29 cellular contexts compared by ENCODE assay signal in the genomic region with DNA sequence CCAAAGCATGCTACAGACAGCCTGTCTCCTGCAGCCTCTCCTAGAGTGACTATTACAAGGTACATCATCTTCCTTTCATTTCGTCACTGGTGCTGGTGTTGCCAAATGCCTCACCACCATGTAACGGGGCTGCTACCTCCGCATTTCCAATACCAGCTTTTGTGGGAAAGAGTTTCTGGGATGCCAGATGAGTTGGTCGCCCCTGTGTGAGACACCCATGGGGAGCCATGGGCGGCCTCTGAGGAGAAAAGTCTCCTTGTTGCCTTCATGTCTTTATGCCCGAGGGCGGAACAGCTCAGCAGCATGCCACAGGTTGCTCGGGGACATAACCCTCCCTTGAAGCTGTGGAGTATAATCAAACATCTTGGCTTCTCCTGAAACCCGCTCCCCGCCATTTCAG.
"Had no signal": no experiment of that assay in that cellular context is flagged by ENCODE, and none has a peak within 500 bp of the region (broad histone marks: within the 10 kb centered on the region; RNA-seq: fewer than 3 reads in every experiment).

No MANE protein-coding gene starts in this region.

- H3K9me3 ChIP-seq: adrenal gland, body of pancreas, esophagus squamous epithelium, gastroesophageal sphincter had no signal

- H3K27ac ChIP-seq: adrenal gland, body of pancreas, esophagus squamous epithelium, gastroesophageal sphincter had no signal

- H3K4me3 ChIP-seq: adrenal gland, body of pancreas, esophagus squamous epithelium, gastroesophageal sphincter had no signal

- H3K36me3 ChIP-seq: adrenal gland, esophagus squamous epithelium, gastroesophageal sphincter had no signal

- ATAC-seq: activated CD4-positive, alpha-beta T cell treated with anti-CD3 and anti-CD28 coated beads for 36 hours; activated CD8-positive, alpha-beta memory T cell treated with anti-CD3 and anti-CD28 coated beads, Interleukin-2, amount 10 ng/mL, durations not matched to agents 7 days and 5 days; activated CD8-positive, alpha-beta T cell treated with anti-CD3 and anti-CD28 coated beads, Interleukin-2, amount 10 ng/mL, durations not matched to agents 7 days and 5 days; activated naive CD8-positive, alpha-beta T cell treated with anti-CD3 and anti-CD28 coated beads, Interleukin-2, amount 50 U/mL, for 24 hours; body of pancreas; effector memory CD8-positive, alpha-beta T cell; gastroesophageal sphincter had no signal

- H3K27me3 ChIP-seq: adrenal gland, body of pancreas, esophagus squamous epithelium, gastroesophageal sphincter had no signal

- DNase-seq: activated CD4-positive, alpha-beta memory T cell treated with anti-CD3 and anti-CD28 coated beads for 36 hours; activated CD4-positive, alpha-beta T cell treated with anti-CD3 and anti-CD28 coated beads for 36 hours; activated CD4-positive, alpha-beta T cell treated with anti-CD3 and anti-CD28 coated beads, Interleukin-2, amount 10 ng/mL, durations not matched to agents 24 days and 14 days; activated CD4-positive, CD25-positive, alpha-beta regulatory T cell; activated CD4-positive, CD25-positive, alpha-beta regulatory T cell treated with anti-CD3 and anti-CD28 coated beads, Interleukin-2, amount 50 U/mL, for 72 hours; activated CD8-positive, alpha-beta memory T cell treated with anti-CD3 and anti-CD28 coated beads, Interleukin-2, amount 10 ng/mL, durations not matched to agents 7 days and 5 days; activated CD8-positive, alpha-beta memory T cell treated with anti-CD3 and anti-CD28 coated beads, Interleukin-2, amount 50 U/mL, for 4 hours; activated CD8-positive, alpha-beta T cell treated with anti-CD3 and anti-CD28 coated beads, Interleukin-2, amount 10 ng/mL, durations not matched to agents 7 days and 5 days; activated effector memory CD4-positive, alpha-beta T cell treated with anti-CD3 and anti-CD28 coated beads, Interleukin-2, amount 50 U/mL, for 16 hours; activated naive CD4-positive, alpha-beta T cell treated with anti-CD3 and anti-CD28 coated beads for 36 hours; activated naive CD8-positive, alpha-beta T cell treated with anti-CD3 and anti-CD28 coated beads for 36 hours; activated naive CD8-positive, alpha-beta T cell treated with anti-CD3 and anti-CD28 coated beads, Interleukin-2, amount 50 U/mL, for 24 hours; activated T-cell treated with anti-CD3 and anti-CD28 coated beads, Interleukin-2, amount 50 U/mL, for 1 hour; activated T-cell treated with anti-CD3 and anti-CD28 coated beads, Interleukin-2, amount 50 U/mL, for 48 hours; adrenal gland; amygdala; aorta; body of pancreas; caudate nucleus; cortex of kidney; dermis blood vessel endothelial cell; effector CD4-positive, alpha-beta T cell; effector memory CD8-positive, alpha-beta T cell; erythroblast; esophagus squamous epithelium; foreskin melanocyte; head of caudate nucleus; T-helper 2 cell had no signal

- H3K4me1 ChIP-seq: adrenal gland, body of pancreas, esophagus squamous epithelium, gastroesophageal sphincter had no signal
